ENCODE assay signal across 8 cellular contexts in genomic region chr15:90097475-90097874, GRCh38. TPM values are rescaled to one million over a fixed set of nuclear protein-coding genes. Genes with fewer than 3 reads are reported as not detected.
DNase-seq lines count a peak whose midpoint lies in the region; ATAC-seq and TF ChIP-seq lines count a peak whose summit lies in the region.

No MANE protein-coding gene starts in this region.

- CTCF ChIA-PET in SK-N-SH (lab: Yijun Ruan, JAX), result no interaction called here

- 100% methylated on average over 2 of the region's 4 CpGs for WGBS in mesenchymal stem cell
- 74% methylated on average over 4 of the region's 4 CpGs for WGBS in SK-N-SH (ENCODE audit: low lambda C conversion rate)

- H4K8ac ChIP-seq in mesenchymal stem cell (ENCODE audit: low read length), result no peak overlapping the region

- H4K20me1 ChIP-seq in SK-N-SH (ENCODE audit: insufficient read depth), result no peaks in the 10 kb centered on the region

- no peak overlapping the region for H2BK120ac ChIP-seq in mesenchymal stem cell (ENCODE audit: low read depth, low read length)

- DNase-seq in left ventricle myocardium inferior, result no peak
- no peak for DNase-seq in left ventricle myocardium superior
- DNase-seq in activated CD8-positive, alpha-beta memory T cell treated with anti-CD3 and anti-CD28 coated beads, Interleukin-2, amount 50 U/mL, for 24 hours (ENCODE audit: extremely low read depth), result peak; percentile 37
- DNase-seq in mesenchymal stem cell, result no peak
- DNase-seq in upper lobe of right lung, result no peak
- no peak for DNase-seq in RKO (ENCODE audit: low spot score)
- DNase-seq in SK-N-SH, result no peak

- no peak overlapping the region for H2BK5ac ChIP-seq in mesenchymal stem cell (ENCODE audit: low read depth, low read length, poor library complexity, severe bottlenecking)

- H3K4me2 ChIP-seq in mesenchymal stem cell (ENCODE audit: low read length, poor library complexity, severe bottlenecking), result no peak overlapping the region
- no peak overlapping the region for H3K4me2 ChIP-seq in SK-N-SH

- no peak overlapping the region for H3K18ac ChIP-seq in mesenchymal stem cell (ENCODE audit: low read depth in 1 of 2, low read length in 2 of 2)

- H3K79me1 ChIP-seq in mesenchymal stem cell (replicated peaks; ENCODE audit: low read length, poor library complexity, severe bottlenecking), result peaks cover 18% of the 10 kb centered on the region

- ATAC-seq in left ventricle myocardium superior, result no peak
- ATAC-seq in HG03457 (IDR thresholded peaks at IDR 0.05; ENCODE audit: unreplicated experiment), result peak; percentile 55
- no peak for ATAC-seq in upper lobe of right lung

- H3K4me1 ChIP-seq in left ventricle myocardium inferior (peaks cover 87% of the 10 kb centered on the region), mesenchymal stem cell (ENCODE audit: control insufficient read depth, insufficient read depth, low read depth, low read length) (peaks cover 43% of the 10 kb centered on the region), upper lobe of right lung (peaks cover 47% of the 10 kb centered on the region), SK-N-SH (ENCODE audit: control insufficient read depth in 1 of 2, insufficient read depth in 2 of 2, low read depth in 1 of 2, low read length in 1 of 2) (peaks cover 12 to 29% of the 10 kb centered on the region in 2 experiments; a peak in 2 of 4 replicates)

- H3K14ac ChIP-seq in mesenchymal stem cell (ENCODE audit: low read length in 2 of 2), result no peak overlapping the region

- no peaks in the 10 kb centered on the region for H3K9me3 ChIP-seq in left ventricle myocardium inferior (replicated peaks)
- no peaks in the 10 kb centered on the region for H3K9me3 ChIP-seq in mesenchymal stem cell (ENCODE audit: control insufficient read depth, low read length)
- H3K9me3 ChIP-seq in upper lobe of right lung, result no peaks in the 10 kb centered on the region
- H3K9me3 ChIP-seq in SK-N-SH, result no peaks in the 10 kb centered on the region

- no peak for TF ChIP-seq EP300 in SK-N-SH (IDR thresholded peaks at IDR 0.05; ENCODE audit: borderline replicate concordance in 1 of 2, low read depth in 1 of 2, low read length in 1 of 2)

- H3K9ac ChIP-seq in mesenchymal stem cell (ENCODE audit: low read length), result peak overlapping the region; percentile 63
- H3K9ac ChIP-seq in SK-N-SH, result no peak overlapping the region

- POLR2A ChIA-PET in SK-N-SH (lab: Yijun Ruan, JAX), result no interaction called here

- peaks cover 3% of the 10 kb centered on the region for H3F3A ChIP-seq in SK-N-SH (replicated peaks; ENCODE audit: insufficient read depth)

- H3K27ac ChIP-seq in left ventricle myocardium inferior (replicated peaks) (peak overlapping the region; percentile 98), mesenchymal stem cell (ENCODE audit: low read length, poor library complexity, severe bottlenecking) (peak overlapping the region; percentile 79), upper lobe of right lung (peak overlapping the region; percentile 94), SK-N-SH (ENCODE audit: low read depth in 2 of 2, low read length in 1 of 2) (no peak overlapping the region)

- H3K9me2 ChIP-seq in SK-N-SH, result no peaks in the 10 kb centered on the region

- H3K36me3 ChIP-seq in left ventricle myocardium inferior (no peaks in the 10 kb centered on the region), mesenchymal stem cell (ENCODE audit: control insufficient read depth in 1 of 2, insufficient read depth in 2 of 2, low read depth in 1 of 2, low read length in 2 of 2) (no peaks in the 10 kb centered on the region), upper lobe of right lung (no peaks in the 10 kb centered on the region), SK-N-SH (replicated peaks in 1 of 2; ENCODE audit: control insufficient read depth in 1 of 2, insufficient read depth in 2 of 2, low read length in 1 of 2) (no peaks in the 10 kb centered on the region)

- peaks cover 8% of the 10 kb centered on the region for H3K79me2 ChIP-seq in SK-N-SH (ENCODE audit: insufficient read depth)

- no peak overlapping the region for H3K4ac ChIP-seq in mesenchymal stem cell (ENCODE audit: low read depth in 1 of 2, low read length in 2 of 2)

- intact Hi-C loops in left ventricle myocardium inferior (cut with micrococcal nuclease) (no loop called here), left ventricle myocardium superior (cut with micrococcal nuclease) (no loop called here), upper lobe of right lung (cut with DNase I) (no loop called here)

- H2BK15ac ChIP-seq in mesenchymal stem cell (ENCODE audit: low read depth, poor library complexity, severe bottlenecking), result no peak overlapping the region

- H4K91ac ChIP-seq in mesenchymal stem cell (ENCODE audit: low read length), result no peak overlapping the region

- H3K4me3 ChIP-seq in left ventricle myocardium inferior (peak overlapping the region; percentile 13), mesenchymal stem cell (ENCODE audit: insufficient read depth in 1 of 2, low read depth in 1 of 2, low read length in 2 of 2) (peak overlapping the region in 1 of 2 experiments; percentile 50), upper lobe of right lung (no peak overlapping the region), SK-N-SH (ENCODE audit: low read depth in 2 of 2, low read length in 1 of 2) (no peak overlapping the region)

- no peak for TF ChIP-seq RAD21 in SK-N-SH (IDR thresholded peaks at IDR 0.05; ENCODE audit: low read length)

- no peak overlapping the region for H2AK5ac ChIP-seq in mesenchymal stem cell (ENCODE audit: low read length, severe bottlenecking)

- H2BK12ac ChIP-seq in mesenchymal stem cell (ENCODE audit: low read length in 2 of 2), result no peak overlapping the region

- H2AFZ ChIP-seq in mesenchymal stem cell (ENCODE audit: low read depth, low read length), result no peak overlapping the region
- no peak overlapping the region for H2AFZ ChIP-seq in SK-N-SH (ENCODE audit: low read depth)

- TF ChIP-seq CTCF in left ventricle myocardium inferior (IDR thresholded peaks at IDR 0.05; ENCODE audit: borderline replicate concordance), result no peak
- no peak for TF ChIP-seq CTCF in upper lobe of right lung (IDR thresholded peaks at IDR 0.05)
- no peak for TF ChIP-seq CTCF in SK-N-SH (IDR thresholded peaks at IDR 0.05)

- no peaks in the 10 kb centered on the region for H3K27me3 ChIP-seq in left ventricle myocardium inferior (ENCODE audit: low read depth)
- no peaks in the 10 kb centered on the region for H3K27me3 ChIP-seq in mesenchymal stem cell (ENCODE audit: control insufficient read depth in 1 of 2, insufficient read depth in 1 of 2, low read length in 2 of 2)
- no peaks in the 10 kb centered on the region for H3K27me3 ChIP-seq in upper lobe of right lung
- no peaks in the 10 kb centered on the region for H3K27me3 ChIP-seq in SK-N-SH (ENCODE audit: insufficient read depth)

- no peak overlapping the region for H3K23ac ChIP-seq in mesenchymal stem cell (ENCODE audit: low read length in 2 of 2)

TF ChIP-seq in SK-N-SH, 30 proteins besides CTCF, POLR2A, EP300 and RAD21 (continues in another document):
- TF ChIP-seq SMC3 (IDR thresholded peaks at IDR 0.05; ENCODE audit: low read depth, low read length) (no peak), CHD2 (IDR thresholded peaks at IDR 0.05; ENCODE audit: low read length, partially characterized antibody) (no peak), JUND (IDR thresholded peaks at IDR 0.05) (no peak), MXI1 (IDR thresholded peaks at IDR 0.05; ENCODE audit: low read depth, low read length) (no peak), TCF12 (IDR thresholded peaks at IDR 0.05) (no peak), ELF1 (IDR thresholded peaks at IDR 0.05) (no peak), TEAD4 (IDR thresholded peaks at IDR 0.05; ENCODE audit: borderline replicate concordance, insufficient read depth) (no peak), MEF2A (IDR thresholded peaks at IDR 0.05; ENCODE audit: borderline replicate concordance, low read depth) (no peak), RXRA (IDR thresholded peaks at IDR 0.05; ENCODE audit: borderline replicate concordance, low read depth) (no peak), RFX5 (IDR thresholded peaks at IDR 0.05; ENCODE audit: low read length) (no peak), FOSL2 (IDR thresholded peaks at IDR 0.05; ENCODE audit: borderline replicate concordance, low read depth) (no peak)
- TF ChIP-seq, protein P1, sequence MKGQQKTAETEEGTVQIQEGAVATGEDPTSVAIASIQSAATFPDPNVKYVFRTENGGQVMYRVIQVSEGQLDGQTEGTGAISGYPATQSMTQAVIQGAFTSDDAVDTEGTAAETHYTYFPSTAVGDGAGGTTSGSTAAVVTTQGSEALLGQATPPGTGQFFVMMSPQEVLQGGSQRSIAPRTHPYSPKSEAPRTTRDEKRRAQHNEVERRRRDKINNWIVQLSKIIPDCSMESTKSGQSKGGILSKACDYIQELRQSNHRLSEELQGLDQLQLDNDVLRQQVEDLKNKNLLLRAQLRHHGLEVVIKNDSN (IDR thresholded peaks at IDR 0.05; ENCODE audit: borderline replicate concordance, low read depth), result no peak
- TF ChIP-seq, protein P2, sequence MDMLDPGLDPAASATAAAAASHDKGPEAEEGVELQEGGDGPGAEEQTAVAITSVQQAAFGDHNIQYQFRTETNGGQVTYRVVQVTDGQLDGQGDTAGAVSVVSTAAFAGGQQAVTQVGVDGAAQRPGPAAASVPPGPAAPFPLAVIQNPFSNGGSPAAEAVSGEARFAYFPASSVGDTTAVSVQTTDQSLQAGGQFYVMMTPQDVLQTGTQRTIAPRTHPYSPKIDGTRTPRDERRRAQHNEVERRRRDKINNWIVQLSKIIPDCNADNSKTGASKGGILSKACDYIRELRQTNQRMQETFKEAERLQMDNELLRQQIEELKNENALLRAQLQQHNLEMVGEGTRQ (IDR thresholded peaks at IDR 0.05; ENCODE audit: borderline replicate concordance, low read depth, low read length), result no peak
- TF ChIP-seq, protein P3, sequence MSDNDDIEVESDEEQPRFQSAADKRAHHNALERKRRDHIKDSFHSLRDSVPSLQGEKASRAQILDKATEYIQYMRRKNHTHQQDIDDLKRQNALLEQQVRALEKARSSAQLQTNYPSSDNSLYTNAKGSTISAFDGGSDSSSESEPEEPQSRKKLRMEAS (IDR thresholded peaks at IDR 0.05; ENCODE audit: low read depth), result no peak

RNA-seq across cellular contexts. Expression of gene IDH2, which starts 4.8 kb away (rescaled TPM):
- 933 TPM for total RNA-seq in left ventricle myocardium inferior
- total RNA-seq in left ventricle myocardium superior, result 1,172 TPM
- 33.5 TPM for polyA plus RNA-seq in mesenchymal stem cell (2013, experiment 1 of 2)
- polyA plus RNA-seq in mesenchymal stem cell (2013, experiment 2 of 2), result 33.2 TPM
- 43.1 TPM for total RNA-seq in upper lobe of right lung
- polyA plus RNA-seq in SK-N-SH (2012; rRNA removed), result 24.7 and 25.2 TPM in 2 replicates
- 12.0 and 19.2 TPM in 2 replicates for polyA plus RNA-seq in SK-N-SH (2012; cell fraction: cytosol; rRNA removed)
- polyA plus RNA-seq in SK-N-SH (2012; cell fraction: nucleus; rRNA removed), result 15.3 TPM in 2 replicates

Comparison
In these comparisons a context has a peak if more than half of its experiments do, and no peak if none do; other contexts are left out.
1. H3K27ac ChIP-seq: peak in left ventricle myocardium inferior (single experiment), mesenchymal stem cell (single experiment) and upper lobe of right lung (single experiment); none in SK-N-SH (0 of 2).
2. RNA of gene IDH2, which starts 4.8 kb away (total RNA-seq): 1,172 TPM in left ventricle myocardium superior (single experiment) and 933 TPM in left ventricle myocardium inferior (single experiment); 43.1 TPM in upper lobe of right lung (single experiment); every median in the first group is over 10 times any median in the second.